1 cellular context compared by ENCODE assay signal in genomic region chr19:47095707-47096704, GRCh38.
A peak's percentile ranks its signal among the peaks of the same experiment; 100 is the strongest.
TF ChIP-seq lines count a peak whose summit lies in the region.

No MANE protein-coding gene starts in this region.

TF ChIP-seq in HepG2, 621 proteins besides CTCF, POLR2A, EP300 and RAD21 (continued from another document and continues in another):
- TF ChIP-seq TFE3 (CRISPR knock-in tag; IDR thresholded peaks at IDR 0.05) (peak; percentile 95), ZBTB10 (CRISPR knock-in tag; IDR thresholded peaks at IDR 0.05; ENCODE audit: borderline replicate concordance) (peak; percentile 96), ZNF646 (CRISPR knock-in tag; IDR thresholded peaks at IDR 0.05) (no peak; the same call in 1 of the 2 replicates), KDM4B (CRISPR knock-in tag; IDR thresholded peaks at IDR 0.05) (peak; percentile 86; the same call in 1 of the 2 replicates), KLF9 (CRISPR knock-in tag; IDR thresholded peaks at IDR 0.05; ENCODE audit: low read depth) (peak; percentile 32; the same call in 1 of the 2 replicates), ZFAT (CRISPR knock-in tag; conservative IDR thresholded peaks at IDR 0.05) (no peak), FOSL2 (CRISPR knock-in tag; IDR thresholded peaks at IDR 0.05) (peak; percentile 72), ZNF230 (CRISPR knock-in tag; IDR thresholded peaks at IDR 0.05) (no peak; the same call in 1 of the 2 replicates), PBX2 (CRISPR knock-in tag; IDR thresholded peaks at IDR 0.05) (no peak), ATM (IDR thresholded peaks at IDR 0.05; ENCODE audit: borderline replicate concordance) (no peak), U2AF1 (optimal IDR thresholded peaks at IDR 0.05; ENCODE audit: low read depth, low read length) (no peak), SNAPC5 (CRISPR knock-in tag; IDR thresholded peaks at IDR 0.05; ENCODE audit: borderline replicate concordance) (no peak), PLRG1 (conservative IDR thresholded peaks at IDR 0.05) (no peak), ZNF431 (CRISPR knock-in tag; IDR thresholded peaks at IDR 0.05; ENCODE audit: borderline replicate concordance, low read depth) (no peak; the same call in 1 of the 2 replicates), NFATC3 (CRISPR knock-in tag; IDR thresholded peaks at IDR 0.05) (0 out of 2 replicates have a peak, but pooled peaks have one; percentile 76), ZNF180 (CRISPR knock-in tag; IDR thresholded peaks at IDR 0.05; ENCODE audit: borderline replicate concordance, low read depth) (no peak), NFIC (IDR thresholded peaks at IDR 0.05; ENCODE audit: low read length) (peak; percentile 52; the same call in 1 of the 2 replicates), ZNF616 (CRISPR knock-in tag; IDR thresholded peaks at IDR 0.05; ENCODE audit: low read depth) (no peak), GABPA (IDR thresholded peaks at IDR 0.05; ENCODE audit: low read depth, low read length) (no peak), GABPA (CRISPR knock-in tag; IDR thresholded peaks at IDR 0.05; ENCODE audit: low read depth) (no peak), IKZF4 (CRISPR knock-in tag; IDR thresholded peaks at IDR 0.05; ENCODE audit: borderline replicate concordance, low read depth, not compliant biosample characterization) (peak; percentile 15), ZNF337 (CRISPR knock-in tag; IDR thresholded peaks at IDR 0.05; ENCODE audit: borderline replicate concordance, low read depth) (no peak), ZNF550 (CRISPR knock-in tag; IDR thresholded peaks at IDR 0.05; ENCODE audit: borderline replicate concordance) (no peak), TSC22D2 (CRISPR knock-in tag; IDR thresholded peaks at IDR 0.05; ENCODE audit: borderline replicate concordance) (peak; percentile 34; the same call in 1 of the 2 replicates), SAFB2 (CRISPR knock-in tag; IDR thresholded peaks at IDR 0.05; ENCODE audit: borderline replicate concordance, low read depth) (no peak), GMEB1 (CRISPR knock-in tag; IDR thresholded peaks at IDR 0.05; ENCODE audit: borderline replicate concordance) (peak; percentile 36; the same call in 1 of the 2 replicates), GABPB1 (CRISPR knock-in tag; IDR thresholded peaks at IDR 0.05) (0 out of 2 replicates have a peak, but pooled peaks have one; percentile 45), RAD51 (IDR thresholded peaks at IDR 0.05; ENCODE audit: borderline replicate concordance) (peak; percentile 50; the same call in 1 of the 2 replicates), PRMT3 (CRISPR knock-in tag; IDR thresholded peaks at IDR 0.05; ENCODE audit: borderline replicate concordance, low read depth) (no peak), ZBTB1 (CRISPR knock-in tag; IDR thresholded peaks at IDR 0.05; ENCODE audit: borderline replicate concordance) (no peak), RELA (CRISPR knock-in tag; IDR thresholded peaks at IDR 0.05) (0 out of 2 replicates have a peak, but pooled peaks have one; percentile 31), ZXDC (CRISPR knock-in tag; IDR thresholded peaks at IDR 0.05) (0 out of 2 replicates have a peak, but pooled peaks have one; percentile 53), ZNF512 (CRISPR knock-in tag; IDR thresholded peaks at IDR 0.05) (no peak), IRF9 (CRISPR knock-in tag; IDR thresholded peaks at IDR 0.05; ENCODE audit: borderline replicate concordance) (no peak), ZNF274 (CRISPR knock-in tag; IDR thresholded peaks at IDR 0.05) (peak; percentile 48), NRL (CRISPR knock-in tag; IDR thresholded peaks at IDR 0.05; ENCODE audit: borderline replicate concordance) (0 out of 2 replicates have a peak, but pooled peaks have one; percentile 26), RBAK (CRISPR knock-in tag; IDR thresholded peaks at IDR 0.05) (no peak), ZBTB34 (CRISPR knock-in tag; IDR thresholded peaks at IDR 0.05) (peak; percentile 87; the same call in 1 of the 2 replicates)
